Comparison of ENCODE assay signal across 1 cellular context in genomic region chr3:108489776-108490175, GRCh38.
TF ChIP-seq lines count a peak whose summit lies in the region.

No MANE protein-coding gene starts in this region.

TF ChIP-seq in GM12878, 131 proteins besides CTCF, POLR2A, EP300 and RAD21 (continued from another document):
- TF ChIP-seq ZBTB11 (CRISPR knock-in tag; IDR thresholded peaks at IDR 0.05) (no peak), FOS (IDR thresholded peaks at IDR 0.05; ENCODE audit: borderline replicate concordance, extremely low read depth, insufficient read length) (no peak), YY1 (IDR thresholded peaks at IDR 0.05; ENCODE audit: low read depth, low read length) (peak; percentile 84)
